ENCODE assay signal across 9 cellular contexts in the genomic region with DNA sequence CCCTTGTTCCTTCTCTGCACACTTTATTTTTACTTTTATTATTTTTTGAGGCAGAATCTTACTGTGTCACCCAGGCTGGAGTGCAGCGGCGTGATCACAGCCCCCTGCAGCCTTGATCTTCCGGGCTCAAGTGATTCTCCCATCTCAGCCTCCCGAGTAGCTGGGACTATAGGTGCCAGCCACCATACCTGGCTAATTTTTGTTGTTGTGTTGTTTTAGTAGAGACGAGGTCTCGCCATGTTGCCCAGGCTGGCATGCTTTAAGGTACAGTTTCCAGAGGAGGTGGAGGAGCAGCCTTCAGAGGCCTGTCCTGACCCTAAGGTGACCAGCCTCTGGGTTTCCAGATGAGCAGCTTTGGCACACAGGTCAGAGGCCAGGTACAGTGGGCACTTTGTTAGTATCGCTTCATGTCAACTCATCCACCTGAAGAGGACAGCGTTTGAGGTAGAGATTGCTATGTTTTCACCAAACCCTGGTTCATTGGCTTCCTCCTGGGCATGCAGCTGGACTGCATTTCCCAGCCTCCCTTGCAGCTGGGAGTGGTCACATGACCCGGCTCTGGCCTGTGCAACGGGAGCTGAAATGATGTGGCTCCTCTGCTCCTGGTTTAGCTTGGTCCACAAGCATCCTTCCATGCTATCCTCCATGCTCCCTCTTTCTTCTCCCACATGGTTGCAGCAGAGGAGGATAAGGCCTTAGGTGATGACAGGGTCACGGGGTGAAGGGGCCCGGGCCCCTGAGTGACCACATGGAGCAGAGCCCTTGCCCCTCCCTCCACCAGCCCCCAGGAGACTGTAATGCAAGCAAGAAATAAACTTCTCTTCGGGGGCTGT.
DNase-seq lines count a peak whose midpoint lies in the region; ATAC-seq, FAIRE-seq and TF ChIP-seq lines count a peak whose summit lies in the region.
"Had no signal": no experiment of that assay in that cellular context is flagged by ENCODE, and none has a peak within 500 bp of the region (broad histone marks: within the 10 kb centered on the region; RNA-seq: fewer than 3 reads in every experiment).

No MANE protein-coding gene starts in this region.

- H3K36me3 Mint-ChIP-seq in stimulated activated memory B cell treated with anti-CD40 and anti-IgM and Interleukin-4, amounts not matched to agents 10 μg/mL and 1 μg/mL and 100 μg/mL, for 72 hours, result no peaks in the 10 kb centered on the region

- no peaks in the 10 kb centered on the region for H3K9me3 Mint-ChIP-seq in stimulated activated memory B cell treated with anti-CD40 and anti-IgM and Interleukin-4, amounts not matched to agents 10 μg/mL and 1 μg/mL and 100 μg/mL, for 72 hours

- H3K4me1 ChIP-seq in cardiac muscle cell (ENCODE audit: low read depth), result peaks cover 33% of the 10 kb centered on the region
- peaks cover 15 to 28% of the 10 kb centered on the region in 2 donors for H3K4me1 ChIP-seq in kidney (ENCODE audit: control insufficient read depth in 1 of 2, insufficient read depth in 1 of 2, low read depth in 1 of 2, low read length in 2 of 2)
- peaks cover 65% of the 10 kb centered on the region for H3K4me1 ChIP-seq in upper lobe of right lung

- no peaks in the 10 kb centered on the region for H3K9me3 ChIP-seq in cardiac muscle cell (ENCODE audit: low read depth)
- H3K9me3 ChIP-seq in kidney (ENCODE audit: control insufficient read depth in 1 of 2, low read length in 2 of 2), result no peaks in the 10 kb centered on the region
- no peaks in the 10 kb centered on the region for H3K9me3 ChIP-seq in upper lobe of right lung

- H3K9ac ChIP-seq in kidney (ENCODE audit: low read length in 2 of 2), result no peak overlapping the region

- peaks cover 80% of the 10 kb centered on the region for H3K27me3 Mint-ChIP-seq in stimulated activated memory B cell treated with anti-CD40 and anti-IgM and Interleukin-4, amounts not matched to agents 10 μg/mL and 1 μg/mL and 100 μg/mL, for 72 hours

- H3K4me3 ChIP-seq in cardiac muscle cell (no peak overlapping the region), kidney (ENCODE audit: low read length in 2 of 2) (no peak overlapping the region), upper lobe of right lung (no peak overlapping the region)

- H3K36me3 ChIP-seq in cardiac muscle cell (no peaks in the 10 kb centered on the region), kidney (ENCODE audit: control insufficient read depth in 1 of 2, insufficient read depth in 2 of 2, low read length in 2 of 2) (no peaks in the 10 kb centered on the region), upper lobe of right lung (no peaks in the 10 kb centered on the region)

- TF ChIP-seq CTCF in cardiac muscle cell (IDR thresholded peaks at IDR 0.05; ENCODE audit: low read depth, low read length) (no peak), kidney (IDR thresholded peaks at IDR 0.05; ENCODE audit: borderline replicate concordance, extremely low read depth, insufficient read depth) (no peak), upper lobe of right lung (IDR thresholded peaks at IDR 0.05) (no peak)

- no peak for FAIRE-seq in kidney (lab: Jason Lieb, UNC)

- H3K27ac Mint-ChIP-seq in stimulated activated memory B cell treated with anti-CD40 and anti-IgM and Interleukin-4, amounts not matched to agents 10 μg/mL and 1 μg/mL and 100 μg/mL, for 72 hours, result no peak overlapping the region

- peaks cover 21% of the 10 kb centered on the region for H3K4me1 Mint-ChIP-seq in stimulated activated memory B cell treated with anti-CD40 and anti-IgM and Interleukin-4, amounts not matched to agents 10 μg/mL and 1 μg/mL and 100 μg/mL, for 72 hours

- no peak overlapping the region for H3K4me3 Mint-ChIP-seq in stimulated activated memory B cell treated with anti-CD40 and anti-IgM and Interleukin-4, amounts not matched to agents 10 μg/mL and 1 μg/mL and 100 μg/mL, for 72 hours

- H3K27ac ChIP-seq in cardiac muscle cell, result no peak overlapping the region
- H3K27ac ChIP-seq in kidney (ENCODE audit: low read depth in 2 of 2, low read length in 2 of 2), result peak overlapping the region; percentile 13 to 57
- H3K27ac ChIP-seq in upper lobe of right lung, result peak overlapping the region; percentile 90

- intact Hi-C loops in Right ventricle myocardium superior (cut with DNase I), result no loop called here
- intact Hi-C loops in kidney (cut with DNase I), result loop anchor here (10.0 kb wide), 1 partner anchor 133 kb away; no protein-coding TSS in a partner anchor
- intact Hi-C loops in upper lobe of right lung (cut with DNase I), result no loop called here

- no peaks in the 10 kb centered on the region for H3K27me3 ChIP-seq in cardiac muscle cell
- no peaks in the 10 kb centered on the region for H3K27me3 ChIP-seq in upper lobe of right lung

- DNase-seq in cardiac muscle cell (ENCODE audit: low read depth in 1 of 2, low spot score in 1 of 2), result peak; percentile 61 to 67
- DNase-seq in Right ventricle myocardium superior, result no peak
- DNase-seq in activated CD8-positive, alpha-beta memory T cell treated with anti-CD3 and anti-CD28 coated beads, Interleukin-2, amount 50 U/mL, for 48 hours, result peak; percentile 56
- DNase-seq in kidney, result peak; percentile 80
- peak; percentile 71 for DNase-seq in upper lobe of right lung
- DNase-seq: DND-41 had no signal

- no peak for ATAC-seq in Right ventricle myocardium superior (ENCODE audit: poor library complexity)
- ATAC-seq in upper lobe of right lung, result peak; percentile 27
- no peak for ATAC-seq in stimulated activated memory B cell treated with anti-CD40 and anti-IgM and Interleukin-4, amounts not matched to agents 10 μg/mL and 1 μg/mL and 100 μg/mL, for 72 hours
- ATAC-seq in HG02610 (IDR thresholded peaks at IDR 0.05; ENCODE audit: unreplicated experiment), result no peak
- no peak for ATAC-seq in HG02763 (IDR thresholded peaks at IDR 0.05; ENCODE audit: unreplicated experiment)
